Comparison of ENCODE assay signal across 2 cellular contexts in the genomic region with DNA sequence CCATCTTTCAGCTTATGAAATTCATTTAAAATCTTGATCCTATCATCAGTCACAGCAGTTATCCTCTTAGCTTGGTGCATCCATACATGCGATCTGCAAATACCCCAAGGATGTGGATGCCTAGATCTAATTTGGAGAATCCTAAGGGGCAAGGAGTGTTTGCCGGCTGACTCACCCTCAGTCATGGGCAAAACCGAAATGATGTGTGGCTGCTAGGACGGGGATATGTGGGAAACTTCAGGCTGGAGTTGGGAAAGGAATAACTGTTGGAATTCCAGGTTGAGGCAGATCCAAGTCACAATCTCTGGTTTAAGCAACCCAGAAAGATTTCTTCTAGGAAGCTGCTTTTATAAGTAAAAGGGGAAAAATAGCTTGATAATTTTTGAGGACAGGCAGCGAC.
TF ChIP-seq lines count a peak whose summit lies in the region.

No MANE protein-coding gene starts in this region.

TF ChIP-seq in HepG2, 621 proteins besides CTCF, POLR2A, EP300 and RAD21:
- TF ChIP-seq ZNF563 (CRISPR knock-in tag; IDR thresholded peaks at IDR 0.05): no peak
- TF ChIP-seq ZNF7 (CRISPR knock-in tag; IDR thresholded peaks at IDR 0.05): peak; percentile 53; the same call in 1 of the 2 replicates
- no peak for TF ChIP-seq GABPB1 (CRISPR knock-in tag; IDR thresholded peaks at IDR 0.05)

TF ChIP-seq in HEK293T, 16 proteins besides CTCF, POLR2A, EP300 and RAD21:
- TF ChIP-seq FOXM1 (IDR thresholded peaks at IDR 0.05; ENCODE audit: borderline replicate concordance) (no peak), SUZ12 (IDR thresholded peaks at IDR 0.05) (no peak), PKNOX1 (IDR thresholded peaks at IDR 0.05) (no peak), NFRKB (IDR thresholded peaks at IDR 0.05) (no peak), CTBP1 (IDR thresholded peaks at IDR 0.05; ENCODE audit: borderline replicate concordance) (no peak), ARNT (IDR thresholded peaks at IDR 0.05) (no peak), FOXK2 (IDR thresholded peaks at IDR 0.05) (no peak), SP1 (IDR thresholded peaks at IDR 0.05) (no peak), L3MBTL2 (conservative IDR thresholded peaks at IDR 0.05) (no peak), TARDBP (IDR thresholded peaks at IDR 0.05) (no peak), BHLHE40 (IDR thresholded peaks at IDR 0.05; ENCODE audit: borderline replicate concordance) (no peak), FOXA1 (IDR thresholded peaks at IDR 0.05) (no peak), ELF4 (IDR thresholded peaks at IDR 0.05) (no peak), LEF1 (IDR thresholded peaks at IDR 0.05; ENCODE audit: borderline replicate concordance) (no peak), HDGF (IDR thresholded peaks at IDR 0.05; ENCODE audit: borderline replicate concordance) (no peak), ZNF384 (IDR thresholded peaks at IDR 0.05) (no peak)
